1 cellular context compared by ENCODE assay signal in genomic region chr4:152258391-152258790, GRCh38.
TF ChIP-seq lines count a peak whose summit lies in the region.

No MANE protein-coding gene starts in this region.

TF ChIP-seq in H1, 55 proteins besides CTCF, POLR2A, EP300 and RAD21:
- TF ChIP-seq CHD7 (IDR thresholded peaks at IDR 0.05; ENCODE audit: insufficient replicate concordance, low read length) (no peak), SP2 (IDR thresholded peaks at IDR 0.05; ENCODE audit: low read length) (no peak), KDM1A (IDR thresholded peaks at IDR 0.05; ENCODE audit: borderline replicate concordance, low read length) (no peak), SUZ12 (IDR thresholded peaks at IDR 0.05; ENCODE audit: low read length) (no peak), RXRA (IDR thresholded peaks at IDR 0.05; ENCODE audit: insufficient read depth, low read depth, low read length) (no peak), BRCA1 (IDR thresholded peaks at IDR 0.05; ENCODE audit: low read depth, low read length) (no peak), YY1 (IDR thresholded peaks at IDR 0.05; ENCODE audit: low read depth, low read length) (no peak), SAP30 (IDR thresholded peaks at IDR 0.05; ENCODE audit: insufficient read depth, insufficient replicate concordance, low read length) (no peak), JUN (IDR thresholded peaks at IDR 0.05; ENCODE audit: low read depth, low read length) (no peak), PHF8 (conservative IDR thresholded peaks at IDR 0.05; ENCODE audit: low read depth, low read length) (no peak), BACH1 (IDR thresholded peaks at IDR 0.05; ENCODE audit: low read length) (no peak), EGR1 (IDR thresholded peaks at IDR 0.05; ENCODE audit: borderline replicate concordance, low read depth, low read length) (no peak), POU5F1 (IDR thresholded peaks at IDR 0.05; ENCODE audit: low read depth, low read length) (no peak), CHD2 (IDR thresholded peaks at IDR 0.05; ENCODE audit: low read length) (no peak), CTBP2 (IDR thresholded peaks at IDR 0.05; ENCODE audit: borderline replicate concordance, insufficient read depth, insufficient read length, low read length) (no peak), CREB1 (IDR thresholded peaks at IDR 0.05) (no peak), ATF2 (IDR thresholded peaks at IDR 0.05; ENCODE audit: low read length) (no peak), CHD1 (IDR thresholded peaks at IDR 0.05; ENCODE audit: low read depth, low read length) (no peak), NANOG (IDR thresholded peaks at IDR 0.05; ENCODE audit: insufficient read depth, low read depth, low read length, poor library complexity, severe bottlenecking) (no peak)
TF ChIP-seq in H1: peak in this region for 0.
